Comparison of ENCODE assay signal across 13 cellular contexts in genomic region chr2:188766086-188766856, GRCh38.
DNase-seq lines count a peak whose midpoint lies in the region; ATAC-seq and TF ChIP-seq lines count a peak whose summit lies in the region.
"Had no signal": no experiment of that assay in that cellular context is flagged by ENCODE, and none has a peak within 500 bp of the region (broad histone marks: within the 10 kb centered on the region; RNA-seq: fewer than 3 reads in every experiment).

No MANE protein-coding gene starts in this region.

- H3K27ac ChIP-seq in ACC112 (ENCODE audit: low read depth, low read length) (peak overlapping the region; percentile 11), GM23248 (peak overlapping the region; percentile 63), H9 (ENCODE audit: insufficient read length, low read depth, low read length) (no peak overlapping the region)
- H3K27ac ChIP-seq: 22Rv1, Peyer's patch had no signal

- H3K36me3 ChIP-seq in ACC112 (ENCODE audit: insufficient read depth, low read length): no peaks in the 10 kb centered on the region
- no peaks in the 10 kb centered on the region for H3K36me3 ChIP-seq in GM23248 (ENCODE audit: low read depth)
- no peaks in the 10 kb centered on the region for H3K36me3 ChIP-seq in adipocyte (ENCODE audit: control insufficient read depth, insufficient read depth, low read length, severe bottlenecking)
- H3K36me3 ChIP-seq: Peyer's patch had no signal

- in situ Hi-C loops in GM23248 (cut with MboI): no loop called here

- no peaks in the 10 kb centered on the region for H3K9me3 Mint-ChIP-seq in H9

- H3K4me3 ChIP-seq in ACC112 (ENCODE audit: low read depth, low read length) (no peak overlapping the region), GM23248 (peak overlapping the region; percentile 20; the same call in 1 of the 2 replicates), adipocyte (ENCODE audit: low read length) (no peak overlapping the region), fibroblast of mammary gland (ENCODE audit: control insufficient read depth, low read depth, low read length) (no peak overlapping the region)
- H3K4me3 ChIP-seq: Peyer's patch had no signal

- no peak overlapping the region for H3K4ac ChIP-seq in H9 (ENCODE audit: low read depth, low read length)

- H3K79me2 ChIP-seq in ACC112 (ENCODE audit: control insufficient read depth, insufficient read depth, low read length, unreplicated experiment) (no peaks in the 10 kb centered on the region), GM23248 (ENCODE audit: insufficient read depth) (no peaks in the 10 kb centered on the region), H9 (ENCODE audit: insufficient read depth, low read length) (no peaks in the 10 kb centered on the region)

- H4K8ac ChIP-seq in H9 (replicated peaks; ENCODE audit: insufficient read length, low read depth, low read length): no peak overlapping the region

- H3K36me3 Mint-ChIP-seq in H9 (ENCODE audit: insufficient read depth in 1 of 3, low read depth in 3 of 3): no peaks in the 10 kb centered on the region

- H4K91ac ChIP-seq in H9 (ENCODE audit: insufficient read length, low read depth, low read length): no peak overlapping the region

- peaks cover 24% of the 10 kb centered on the region for H3F3A ChIP-seq in GM23248 (ENCODE audit: insufficient read depth)

- H3K23ac ChIP-seq in H9 (ENCODE audit: insufficient read length, low read depth, low read length): no peak overlapping the region

- H3K79me1 ChIP-seq in H9 (ENCODE audit: insufficient read depth, low read depth, low read length, poor library complexity, severe bottlenecking): no peaks in the 10 kb centered on the region

- no peak overlapping the region for H2BK15ac ChIP-seq in H9 (ENCODE audit: low read depth, low read length)

- no peak overlapping the region for H3K18ac ChIP-seq in H9 (ENCODE audit: insufficient read length, low read depth, low read length)

- no peak overlapping the region for H3K27ac Mint-ChIP-seq in H9

- H3K4me2 ChIP-seq in GM23248 (ENCODE audit: unreplicated experiment) (peak overlapping the region; percentile 54), H9 (ENCODE audit: insufficient read depth, insufficient read length, low read length) (no peak overlapping the region)

- no peak for ATAC-seq in GM18858 (IDR thresholded peaks at IDR 0.05; ENCODE audit: unreplicated experiment)
- no peak for ATAC-seq in HG03097 (IDR thresholded peaks at IDR 0.05; ENCODE audit: low FRiP score, unreplicated experiment)

- H4K20me1 ChIP-seq in GM23248 (ENCODE audit: insufficient read depth): no peaks in the 10 kb centered on the region
- H4K20me1 ChIP-seq in H9 (ENCODE audit: control insufficient read depth, insufficient read depth, insufficient read length): no peaks in the 10 kb centered on the region

- H3K9me2 ChIP-seq in GM23248 (ENCODE audit: insufficient read depth): no peaks in the 10 kb centered on the region; the same call in 1 of the 2 replicates

- no peaks in the 10 kb centered on the region for H3K4me1 Mint-ChIP-seq in H9

- H3K4me1 ChIP-seq in ACC112 (ENCODE audit: control insufficient read depth, insufficient read depth, low read length, unreplicated experiment): peaks cover 17% of the 10 kb centered on the region
- H3K4me1 ChIP-seq in GM23248 (ENCODE audit: insufficient read depth): peaks cover 21% of the 10 kb centered on the region
- H3K4me1 ChIP-seq in adipocyte (ENCODE audit: control insufficient read depth, insufficient read depth, low read length): peaks cover 14% of the 10 kb centered on the region
- no peaks in the 10 kb centered on the region for H3K4me1 ChIP-seq in H9 (ENCODE audit: insufficient read depth, low read length)
- H3K4me1 ChIP-seq: Peyer's patch had no signal

- H2BK12ac ChIP-seq in H9 (ENCODE audit: insufficient read length, low read depth, low read length): no peak overlapping the region

- peak overlapping the region; percentile 7 for H2AFZ ChIP-seq in ACC112 (ENCODE audit: low read length, unreplicated experiment)
- no peak overlapping the region for H2AFZ ChIP-seq in GM23248
- H2AFZ ChIP-seq in H9 (ENCODE audit: low read length): no peak overlapping the region

- no peak overlapping the region for H3K4me3 Mint-ChIP-seq in H9

- H2AK5ac ChIP-seq in H9 (ENCODE audit: insufficient read length, low read length): no peak overlapping the region

- H3K23me2 ChIP-seq in H9 (ENCODE audit: insufficient read length, low read depth, low read length, poor library complexity, severe bottlenecking): no peaks in the 10 kb centered on the region

- H3K27me3 ChIP-seq in ACC112 (ENCODE audit: insufficient read depth, low read length) (no peaks in the 10 kb centered on the region), GM23248 (replicated peaks; ENCODE audit: insufficient read depth) (no peaks in the 10 kb centered on the region), adipocyte (replicated peaks; ENCODE audit: control insufficient read depth, insufficient read depth, low read length) (no peaks in the 10 kb centered on the region), H9 (ENCODE audit: insufficient read depth, low read length) (no peaks in the 10 kb centered on the region)
- H3K27me3 ChIP-seq: Peyer's patch had no signal

- no peaks in the 10 kb centered on the region for H3K27me3 Mint-ChIP-seq in H9 (ENCODE audit: low read depth)

- TF ChIP-seq CTCF in fibroblast of mammary gland (conservative IDR thresholded peaks at IDR 0.05; ENCODE audit: control insufficient read depth, insufficient read depth, low read depth, low read length) (no peak), H9 (conservative IDR thresholded peaks at IDR 0.05) (no peak)

- no peak overlapping the region for H2BK5ac ChIP-seq in H9 (ENCODE audit: insufficient read length, low read length)

- DNase-seq in GM23248 (peak; percentile 63), adipocyte (ENCODE audit: low read depth) (peak; percentile 29), fibroblast of mammary gland (ENCODE audit: low read depth) (peak; percentile 51), H9 (no peak), NCI-H187 (lab: John Stamatoyannopoulos, UW) (no peak)
- DNase-seq: MV-4-11, NCI-H1417 treated with DMSO at 0.1 percent for 48 hours, NCI-H2029 treated with DMSO at 0.1 percent for 48 hours, Peyer's patch had no signal

- H3K9me3 ChIP-seq in GM23248 (ENCODE audit: low read depth) (no peaks in the 10 kb centered on the region), adipocyte (ENCODE audit: control insufficient read depth, low read length) (no peaks in the 10 kb centered on the region), H9 (ENCODE audit: control insufficient read depth, low read depth, low read length) (no peaks in the 10 kb centered on the region)
- H3K9me3 ChIP-seq: Peyer's patch had no signal

- no peak overlapping the region for H2BK20ac ChIP-seq in H9 (ENCODE audit: low read depth, low read length, poor library complexity, severe bottlenecking)

- 32 to 33% methylated on average over 3 of the region's 3 CpGs for WGBS in GM23248 (ENCODE audit: low coverage in 1 of 2, low lambda C conversion rate in 2 of 2, missing lambda C conversion rate in 2 of 2), 2 experiments
- WGBS in H9 (ENCODE audit: extremely low coverage, insufficient read length, low lambda C conversion rate): no CpG with 5 or more reads among the region's 3 CpGs

- H3K9ac ChIP-seq in GM23248: peak overlapping the region; percentile 11; the same call in 1 of the 2 replicates
- no peak overlapping the region for H3K9ac ChIP-seq in adipocyte (ENCODE audit: low read length)
- no peak overlapping the region for H3K9ac ChIP-seq in H9 (ENCODE audit: extremely low read depth, insufficient read length, low read length)

- H3K56ac ChIP-seq in H9 (ENCODE audit: insufficient read length, low read depth, low read length): no peak overlapping the region

- no peak overlapping the region for H2BK120ac ChIP-seq in H9 (ENCODE audit: low read depth, low read length, poor library complexity, severe bottlenecking)

- H3K14ac ChIP-seq in H9 (ENCODE audit: insufficient read depth, low read length): no peak overlapping the region

- no peak overlapping the region for H3T11ph ChIP-seq in H9 (ENCODE audit: low read length)

- no peak overlapping the region for H4K5ac ChIP-seq in H9 (ENCODE audit: insufficient read length, low read depth, low read length)

Comparison
In these comparisons a context has a peak if more than half of its experiments do, and no peak if none do; other contexts are left out.
1. DNase-seq: peak in GM23248 (single experiment), adipocyte (single experiment) and fibroblast of mammary gland (single experiment); none in H9 (single experiment) and NCI-H187 (0 of 2).